In the genomic region with DNA sequence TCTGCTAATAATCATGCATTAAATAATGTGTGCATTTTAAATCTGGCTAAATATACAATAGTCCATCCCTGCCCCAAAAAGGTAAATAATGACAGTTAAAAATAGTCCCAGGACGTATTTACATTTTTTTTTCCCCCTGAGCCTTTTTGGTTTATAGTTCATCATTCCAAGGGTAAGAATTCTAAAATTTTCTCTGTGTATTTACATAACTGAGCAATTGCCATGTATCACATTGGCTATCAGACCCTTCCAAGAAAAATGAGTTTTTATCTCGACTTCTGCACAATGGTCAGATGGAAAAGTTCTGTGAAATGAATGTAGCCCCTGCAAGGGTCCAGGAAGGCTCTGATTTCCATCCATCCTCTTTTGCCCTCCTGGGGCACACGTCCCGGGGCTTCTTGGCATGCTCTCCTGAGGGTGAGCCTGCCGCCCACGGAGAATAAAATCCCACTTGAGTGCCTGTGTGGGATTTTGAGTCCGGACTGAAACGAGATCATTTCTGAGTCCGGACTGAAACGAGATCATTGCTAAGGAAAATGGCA, we compare ENCODE assay signal across 17 cellular contexts.
DNase-seq lines count a peak whose midpoint lies in the region; ATAC-seq and TF ChIP-seq lines count a peak whose summit lies in the region.
"Had no signal": no experiment of that assay in that cellular context is flagged by ENCODE, and none has a peak within 500 bp of the region (broad histone marks: within the 10 kb centered on the region; RNA-seq: fewer than 3 reads in every experiment).

No MANE protein-coding gene starts in this region.

- H4K20me1 ChIP-seq in GM23338 (replicated peaks; ENCODE audit: insufficient read depth) (peaks cover 3% of the 10 kb centered on the region; the same call in 1 of the 2 replicates), MM.1S (ENCODE audit: insufficient read depth, low read length) (no peaks in the 10 kb centered on the region)

- H3K4me1 ChIP-seq in GM23338 (ENCODE audit: insufficient read depth) (peaks cover 44% of the 10 kb centered on the region), MM.1S (ENCODE audit: low read length) (0 out of 2 replicates have a peak, but pooled peaks cover 4% of the 10 kb centered on the region), neuronal stem cell (ENCODE audit: control insufficient read depth in 2 of 2, insufficient read depth in 1 of 2, low read depth in 1 of 2, low read length in 2 of 2) (peaks cover 0 to 13% of the 10 kb centered on the region in 2 donors), thyroid gland (peaks cover 9 to 16% of the 10 kb centered on the region in 2 donors)
- H3K4me1 ChIP-seq: HAP-1 had no signal

- H3K23ac ChIP-seq in neuronal stem cell (ENCODE audit: low read depth, low read length, poor library complexity) = no peak overlapping the region

- H2BK12ac ChIP-seq in neuronal stem cell (ENCODE audit: low read length) = no peak overlapping the region

- no peak overlapping the region for H3K27ac Mint-ChIP-seq in GM23338
- no peak overlapping the region for H3K27ac Mint-ChIP-seq in T-helper 2 cell treated with Interferon-gamma antibody and Interleukin-4, amounts not matched to agents 5 μg/mL and 100 μg/mL, for 36 hours
- H3K27ac Mint-ChIP-seq: CD4-positive, alpha-beta T cell had no signal

- H3K36me3 ChIP-seq in GM23338 (ENCODE audit: insufficient read depth) (no peaks in the 10 kb centered on the region), MM.1S (replicated peaks; ENCODE audit: insufficient read depth, low read length) (no peaks in the 10 kb centered on the region), neuronal stem cell (replicated peaks in 1 of 2; ENCODE audit: control insufficient read depth in 2 of 2, insufficient read depth in 2 of 2, low read length in 2 of 2) (no peaks in the 10 kb centered on the region), thyroid gland (no peaks in the 10 kb centered on the region)
- H3K36me3 ChIP-seq: HAP-1 had no signal

- TF ChIP-seq POLR2A in thyroid gland (IDR thresholded peaks at IDR 0.05) = no peak

- no peaks in the 10 kb centered on the region for H3F3A ChIP-seq in GM23338 (replicated peaks; ENCODE audit: low read depth)
- no peaks in the 10 kb centered on the region for H3F3A ChIP-seq in MM.1S (ENCODE audit: insufficient read depth, low read length)

- no peaks in the 10 kb centered on the region for H3K79me2 ChIP-seq in GM23338 (replicated peaks; ENCODE audit: insufficient read depth)
- H3K79me2 ChIP-seq in MM.1S (ENCODE audit: low read length) = no peaks in the 10 kb centered on the region

- H3K9me3 Mint-ChIP-seq in GM23338 = no peaks in the 10 kb centered on the region
- H3K9me3 Mint-ChIP-seq in T-helper 2 cell treated with Interferon-gamma antibody and Interleukin-4, amounts not matched to agents 5 μg/mL and 100 μg/mL, for 36 hours = no peaks in the 10 kb centered on the region
- H3K9me3 Mint-ChIP-seq: CD4-positive, alpha-beta T cell had no signal

- H3K9ac ChIP-seq in MM.1S (ENCODE audit: low read length) = peak overlapping the region; percentile 10; the same call in 1 of the 2 replicates
- H3K9ac ChIP-seq in neuronal stem cell (ENCODE audit: low read depth, low read length, poor library complexity) = no peak overlapping the region

- no peak for DNase-seq in GM23338 (ENCODE audit: low spot score)
- no peak for DNase-seq in MM.1S
- DNase-seq in hepatic stellate cell (ENCODE audit: low spot score) = peak; percentile 55
- no peak for DNase-seq in neuronal stem cell (ENCODE audit: low spot score)
- no peak for DNase-seq in NCI-H2227 treated with DMSO at 0.1 percent for 48 hours (lab: John Stamatoyannopoulos, UW)
- DNase-seq in T-helper 2 cell treated with Interferon-gamma antibody and Interleukin-4, amounts not matched to agents 5 μg/mL and 100 μg/mL, for 36 hours (ENCODE audit: low spot score) = no peak
- no peak for DNase-seq in thyroid gland
- DNase-seq: Calu3; CD4-positive, alpha-beta T cell; NCI-H1105; NCI-H1694 treated with DMSO at 0.1 percent for 48 hours; NCI-H446; NCI-H748 treated with DMSO at 0.1 percent for 48 hours; SHP77 had no signal

- H3K4me3 Mint-ChIP-seq in GM23338 = peak overlapping the region; percentile 69
- no peak overlapping the region for H3K4me3 Mint-ChIP-seq in T-helper 2 cell treated with Interferon-gamma antibody and Interleukin-4, amounts not matched to agents 5 μg/mL and 100 μg/mL, for 36 hours
- H3K4me3 Mint-ChIP-seq: CD4-positive, alpha-beta T cell had no signal

- H3K4ac ChIP-seq in neuronal stem cell (ENCODE audit: low read length) = no peak overlapping the region

- H3K27ac ChIP-seq in GM23338 (ENCODE audit: low read depth) (no peak overlapping the region), MM.1S (ENCODE audit: low read length) (peak overlapping the region; percentile 80; the same call in 1 of the 2 replicates), neuronal stem cell (replicated peaks; ENCODE audit: low read length) (no peak overlapping the region), thyroid gland (no peak overlapping the region)

- H3K9me2 ChIP-seq in GM23338 (ENCODE audit: insufficient read depth) (no peaks in the 10 kb centered on the region), MM.1S (replicated peaks; ENCODE audit: insufficient read depth, low read length) (no peaks in the 10 kb centered on the region)

- H3K36me3 Mint-ChIP-seq in GM23338 (ENCODE audit: low read depth) = no peaks in the 10 kb centered on the region; the same call in 2 of the 3 replicates
- H3K36me3 Mint-ChIP-seq in T-helper 2 cell treated with Interferon-gamma antibody and Interleukin-4, amounts not matched to agents 5 μg/mL and 100 μg/mL, for 36 hours (ENCODE audit: low read depth) = no peaks in the 10 kb centered on the region

- H3K18ac ChIP-seq in neuronal stem cell (ENCODE audit: low read length) = no peak overlapping the region

- no peak overlapping the region for H4K8ac ChIP-seq in neuronal stem cell (ENCODE audit: low read depth, low read length)

- no peak overlapping the region for H2BK15ac ChIP-seq in neuronal stem cell (ENCODE audit: low read length)

- H3K27me3 Mint-ChIP-seq in GM23338 (ENCODE audit: insufficient read depth, low read depth, poor library complexity) = peaks cover 64% of the 10 kb centered on the region
- peaks cover 56% of the 10 kb centered on the region for H3K27me3 Mint-ChIP-seq in T-helper 2 cell treated with Interferon-gamma antibody and Interleukin-4, amounts not matched to agents 5 μg/mL and 100 μg/mL, for 36 hours (ENCODE audit: low read depth)

- H3K27me3 ChIP-seq in GM23338 (ENCODE audit: insufficient read depth) (peaks cover 57% of the 10 kb centered on the region), MM.1S (replicated peaks; ENCODE audit: insufficient read depth, low read length) (peaks cover 95% of the 10 kb centered on the region), neuronal stem cell (ENCODE audit: control insufficient read depth in 3 of 3, insufficient read depth in 3 of 3, low read depth in 1 of 3, low read length in 3 of 3) (peaks cover 16 to 78% (median 56%) of the 10 kb centered on the region in 3 experiments), thyroid gland (peaks cover 11% of the 10 kb centered on the region)

- H2AFZ ChIP-seq in GM23338 (no peak overlapping the region), MM.1S (ENCODE audit: low read length) (no peak overlapping the region), neuronal stem cell (ENCODE audit: low read length) (no peak overlapping the region)

- peaks cover 55% of the 10 kb centered on the region for H3K4me1 Mint-ChIP-seq in GM23338
- H3K4me1 Mint-ChIP-seq in T-helper 2 cell treated with Interferon-gamma antibody and Interleukin-4, amounts not matched to agents 5 μg/mL and 100 μg/mL, for 36 hours (ENCODE audit: low read depth) = no peaks in the 10 kb centered on the region

- H3K9me3 ChIP-seq in MM.1S (replicated peaks; ENCODE audit: insufficient read depth, low read length) (no peaks in the 10 kb centered on the region), neuronal stem cell (replicated peaks in 1 of 2; ENCODE audit: control insufficient read depth in 2 of 2, insufficient read depth in 1 of 2, low read depth in 1 of 2, low read length in 2 of 2) (no peaks in the 10 kb centered on the region), thyroid gland (no peaks in the 10 kb centered on the region)
- H3K9me3 ChIP-seq: HAP-1 had no signal

- ATAC-seq in GM23338 = no peak
- no peak for ATAC-seq in GM18867 (IDR thresholded peaks at IDR 0.05; ENCODE audit: unreplicated experiment)
- ATAC-seq: K562 had no signal

- H3K14ac ChIP-seq in neuronal stem cell (ENCODE audit: low read length) = no peak overlapping the region

- intact Hi-C loops in thyroid gland (cut with DNase I) = no loop called here

- no peak overlapping the region for H2BK120ac ChIP-seq in neuronal stem cell (ENCODE audit: low read depth, low read length)

- H3K4me2 ChIP-seq in GM23338 = peak overlapping the region; percentile 96
- H3K4me2 ChIP-seq in MM.1S (ENCODE audit: low read depth, low read length) = peak overlapping the region; percentile 39; the same call in 1 of the 2 replicates
- no peak overlapping the region for H3K4me2 ChIP-seq in neuronal stem cell (ENCODE audit: insufficient read depth, low read length, poor library complexity, severe bottlenecking)

- H2AK5ac ChIP-seq in neuronal stem cell (ENCODE audit: low read depth, low read length) = no peak overlapping the region

- TF ChIP-seq CTCF in GM23338 (conservative IDR thresholded peaks at IDR 0.05; ENCODE audit: low read depth in 2 of 2) (no peak), MM.1S (IDR thresholded peaks at IDR 0.05; ENCODE audit: low read length) (no peak), thyroid gland (IDR thresholded peaks at IDR 0.05) (no peak)

- H4K91ac ChIP-seq in neuronal stem cell (ENCODE audit: low read depth, low read length, poor library complexity) = no peak overlapping the region

- H3K4me3 ChIP-seq in GM23338 (peak overlapping the region; percentile 75), MM.1S (ENCODE audit: low read length) (no peak overlapping the region), neuronal stem cell (ENCODE audit: low read length in 2 of 2) (no peak overlapping the region), thyroid gland (replicated peaks in 1 of 3) (no peak overlapping the region)
- H3K4me3 ChIP-seq: HAP-1, K562 had no signal

- no peaks in the 10 kb centered on the region for H3K79me1 ChIP-seq in neuronal stem cell (ENCODE audit: low read depth, low read length)

- WGBS in neuronal stem cell (ENCODE audit: extremely low coverage in 2 of 2, insufficient read length in 2 of 2, insufficient replicate concordance in 1 of 2), 2 donors = no CpG with 5 or more reads among the region's 10 CpGs
- WGBS in thyroid gland, 2 donors = 39 to 47% methylated on average over 8 to 9 of the region's 10 CpGs

- H2BK5ac ChIP-seq in neuronal stem cell (ENCODE audit: low read length) = peak overlapping the region; percentile 55

TF ChIP-seq in GM23338, 12 proteins besides CTCF, POLR2A, EP300 and RAD21 (continues in another document):
- TF ChIP-seq CREB1 (CRISPR knock-in tag; IDR thresholded peaks at IDR 0.05; ENCODE audit: low read depth) = no peak
- TF ChIP-seq NANOG (IDR thresholded peaks at IDR 0.05; ENCODE audit: borderline replicate concordance) = no peak
